In the genomic region with DNA sequence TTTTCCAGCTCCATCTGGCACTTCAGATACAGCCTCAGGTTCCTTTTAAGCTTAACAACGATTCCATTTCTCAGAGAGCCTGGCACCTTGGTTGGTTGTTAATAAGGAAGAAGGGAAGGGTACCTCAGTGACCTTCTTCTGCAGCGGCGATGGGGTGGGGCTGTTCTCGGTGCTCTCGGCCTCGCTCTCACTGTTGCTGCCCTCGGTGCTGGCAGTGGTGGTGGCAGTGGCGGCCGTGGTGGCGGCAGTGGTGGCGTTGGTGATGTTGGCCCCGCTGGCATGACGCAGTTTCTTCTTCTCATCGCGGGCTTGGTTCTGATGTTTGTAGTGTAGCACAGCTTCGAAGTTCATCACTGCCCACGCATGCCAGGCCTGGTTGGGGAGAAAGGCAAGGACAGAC, we compare ENCODE assay signal across 31 cellular contexts. TPM values are rescaled to one million over a fixed set of nuclear protein-coding genes. Genes with fewer than 3 reads are reported as not detected.
"Had no signal": no experiment of that assay in that cellular context is flagged by ENCODE, and none has a peak within 500 bp of the region (broad histone marks: within the 10 kb centered on the region; RNA-seq: fewer than 3 reads in every experiment).

No MANE protein-coding gene starts in this region.

- H3K9ac ChIP-seq: neural progenitor cell, parathyroid adenoma had no signal

- H3K4me1 Mint-ChIP-seq: neural progenitor cell; stimulated activated naive B cell treated with anti-CD40 and anti-IgM and Interleukin-4, amounts not matched to agents 10 μg/mL and 1 μg/mL and 100 μg/mL, for 72 hours had no signal

- H3K4me2 ChIP-seq: neural progenitor cell, smooth muscle cell had no signal

- H3K4me1 ChIP-seq: lower lobe of right lung, neural progenitor cell, parathyroid adenoma, psoas muscle, stomach, thyroid gland, upper lobe of left lung had no signal

- ATAC-seq: left cardiac atrium; left lobe of liver; lower lobe of right lung; naive thymus-derived CD8-positive, alpha-beta T cell; psoas muscle; right lobe of liver; stimulated activated naive B cell treated with anti-CD40 and anti-IgM and Interleukin-4, amounts not matched to agents 10 μg/mL and 1 μg/mL and 100 μg/mL, for 72 hours; stimulated activated naive CD8-positive, alpha-beta T cell treated with anti-CD3 and anti-CD28 coated beads, Interleukin-15, Interleukin-2, amounts not matched to agents 100 U/mL and 50 U/mL, for 24 hours had no signal

- H3K9me3 ChIP-seq: lower lobe of right lung, neutrophil, psoas muscle, right lobe of liver, stomach, testis, thyroid gland, transverse colon, upper lobe of left lung, vagina had no signal

- H2AFZ ChIP-seq: neural progenitor cell, parathyroid adenoma had no signal

- H3K27ac ChIP-seq: lower lobe of right lung, neural progenitor cell, neutrophil, parathyroid adenoma, psoas muscle, right lobe of liver, stomach, testis, thyroid gland, transverse colon, upper lobe of left lung, vagina had no signal

- H3K4me3 ChIP-seq: lower lobe of right lung, neural progenitor cell, psoas muscle, right lobe of liver, smooth muscle cell, stomach, testis, thyroid gland, transverse colon, upper lobe of left lung, vagina had no signal

- H3K9me3 Mint-ChIP-seq: naive thymus-derived CD8-positive, alpha-beta T cell; nephron; neural progenitor cell; stimulated activated naive B cell treated with anti-CD40 and anti-IgM and Interleukin-4, amounts not matched to agents 10 μg/mL and 1 μg/mL and 100 μg/mL, for 72 hours had no signal

- H3K79me2 ChIP-seq: parathyroid adenoma had no signal

- DNase-seq: hippocampal formation; kidney glomerular epithelial cell; left cardiac atrium; lower lobe of right lung; mammary epithelial cell; mesenchymal stem cell; naive thymus-derived CD8-positive, alpha-beta T cell; occipital lobe; psoas muscle; right lobe of liver; stimulated activated CD4-positive, alpha-beta T cell treated with anti-CD3 and anti-CD28 coated beads, Interleukin-1b, Interleukin-23, amount 100 ng/mL, for 48 hours; stimulated activated CD4-positive, alpha-beta T cell treated with anti-CD3 and anti-CD28 coated beads, Interleukin-2, amount 100 ng/mL, for 48 hours; stimulated activated CD4-positive, alpha-beta T cell treated with anti-CD3 and anti-CD28 coated beads, Interleukin-4, amount 100 ng/mL, for 4 hours; stimulated activated CD8-positive, alpha-beta memory T cell treated with anti-CD3 and anti-CD28 coated beads, Interleukin-4, amount 100 ng/mL, for 48 hours; stimulated activated naive B cell treated with anti-CD40 and anti-IgM and Interleukin-4, amounts not matched to agents 10 μg/mL and 1 μg/mL and 100 μg/mL, for 72 hours; stimulated activated naive CD8-positive, alpha-beta T cell treated with anti-CD3 and anti-CD28 coated beads, Interleukin-15, Interleukin-2, amounts not matched to agents 100 U/mL and 50 U/mL, for 24 hours; stomach; testis; thyroid gland; transverse colon had no signal

- FAIRE-seq: keratinocyte had no signal

- H3K27ac Mint-ChIP-seq: neural progenitor cell; stimulated activated naive B cell treated with anti-CD40 and anti-IgM and Interleukin-4, amounts not matched to agents 10 μg/mL and 1 μg/mL and 100 μg/mL, for 72 hours had no signal

- H3K27me3 ChIP-seq: neural progenitor cell, neutrophil, right lobe of liver, stomach, testis, thyroid gland, transverse colon, upper lobe of left lung, vagina had no signal

- H3K4me3 Mint-ChIP-seq: naive thymus-derived CD8-positive, alpha-beta T cell; nephron; neural progenitor cell; stimulated activated naive B cell treated with anti-CD40 and anti-IgM and Interleukin-4, amounts not matched to agents 10 μg/mL and 1 μg/mL and 100 μg/mL, for 72 hours had no signal

- H3K36me3 ChIP-seq: neural progenitor cell had no signal

RNA-seq across cellular contexts. Expression of a gene that starts 58.7 kb away (rescaled TPM):
- total RNA-seq: left lobe of liver; liver; naive thymus-derived CD8-positive, alpha-beta T cell; occipital lobe; osteocyte; right lobe of liver; smooth muscle cell; testis had no signal
- polyA plus RNA-seq: keratinocyte; mammary epithelial cell; naive thymus-derived CD8-positive, alpha-beta T cell had no signal
